In genomic region chr10:77605466-77605865, GRCh38 we compare ENCODE assay signal across 12 cellular contexts. TPM values are rescaled to one million over a fixed set of nuclear protein-coding genes. Genes with fewer than 3 reads are reported as not detected.
DNase-seq lines count a peak whose midpoint lies in the region; ATAC-seq and TF ChIP-seq lines count a peak whose summit lies in the region.
"Had no signal": no experiment of that assay in that cellular context is flagged by ENCODE, and none has a peak within 500 bp of the region (broad histone marks: within the 10 kb centered on the region; RNA-seq: fewer than 3 reads in every experiment).

No MANE protein-coding gene starts in this region.

- peak overlapping the region; percentile 72 for H2BK120ac ChIP-seq in IMR-90 (ENCODE audit: low read depth, low read length)

- BruUV-seq in Caco-2 (replicated peaks; lab: Mats Ljungman, UMichigan): no TSS peak
- no TSS peak for BruUV-seq in IMR-90 (replicated peaks; lab: Mats Ljungman, UMichigan)

- peak overlapping the region; percentile 55 for H3K4ac ChIP-seq in IMR-90 (ENCODE audit: low read depth, low read length)

- WGBS in IMR-90 (ENCODE audit: extremely low coverage in 2 of 2, insufficient read length in 1 of 2), 2 experiments: no CpG with 5 or more reads among the region's 4 CpGs
- 54 to 63% methylated on average over 4 of the region's 4 CpGs for WGBS in endodermal cell (ENCODE audit: insufficient coverage in 1 of 2, insufficient read length in 1 of 2), 2 experiments

- H2AFZ ChIP-seq in IMR-90 (replicated peaks; ENCODE audit: low read length, poor library complexity): peak overlapping the region; percentile 61

- H2BK20ac ChIP-seq in IMR-90 (ENCODE audit: low read depth, low read length): 0 out of 2 replicates have a peak overlapping the region, but pooled peaks have one; percentile 1

- intact Hi-C loops in Caco-2 (cut with micrococcal nuclease; ENCODE audit: unreplicated experiment): loop anchor here (5.0 kb wide), 1 partner anchor 118 kb away; no protein-coding TSS in a partner anchor
- intact Hi-C loops in IMR-90 (cut with micrococcal nuclease): loop anchor here (1.0 to 10.0 kb wide), 3 partner anchors 211 to 431 kb away; no protein-coding TSS in a partner anchor

- H3K14ac ChIP-seq in IMR-90 (replicated peaks; ENCODE audit: low read depth, low read length): peak overlapping the region; percentile 22; the same call in 1 of the 2 replicates

- H3K27ac Mint-ChIP-seq in Caco-2 (ENCODE audit: unreplicated experiment) (no peak overlapping the region), endodermal cell (no peak overlapping the region)
- H3K27ac Mint-ChIP-seq: nephron had no signal

- H2AK9ac ChIP-seq in IMR-90 (replicated peaks; ENCODE audit: low read depth, low read length, poor library complexity): no peak overlapping the region

- no peaks in the 10 kb centered on the region for H3K36me3 ChIP-seq in Caco-2 (ENCODE audit: control insufficient read depth, insufficient read depth, low read length)
- no peaks in the 10 kb centered on the region for H3K36me3 ChIP-seq in IMR-90 (ENCODE audit: control insufficient read depth, insufficient read depth, low read length)
- no peaks in the 10 kb centered on the region for H3K36me3 ChIP-seq in endodermal cell (ENCODE audit: control insufficient read depth, insufficient read depth, low read length)

- H3K9me3 ChIP-seq in Caco-2 (no peaks in the 10 kb centered on the region), IMR-90 (ENCODE audit: control insufficient read depth, insufficient read depth, low read length) (no peaks in the 10 kb centered on the region), endodermal cell (ENCODE audit: control insufficient read depth, low read length) (no peaks in the 10 kb centered on the region)

- dilution Hi-C loops in IMR-90 (cut with HindIII; ENCODE audit: low sequenced_read_pairs, unreplicated experiment): no loop called here

- TF ChIP-seq RAD21 in IMR-90 (IDR thresholded peaks at IDR 0.05; ENCODE audit: low read length): peak; percentile 48

- H3K27me3 Mint-ChIP-seq in Caco-2 (ENCODE audit: insufficient read depth, unreplicated experiment) (no peaks in the 10 kb centered on the region), endodermal cell (ENCODE audit: insufficient read depth) (peaks cover 2% of the 10 kb centered on the region)

- H3K18ac ChIP-seq in IMR-90 (ENCODE audit: low read depth, low read length): 0 out of 2 replicates have a peak overlapping the region, but pooled peaks have one; percentile 29

- no peaks in the 10 kb centered on the region for H3K36me3 Mint-ChIP-seq in Caco-2 (ENCODE audit: insufficient read depth, unreplicated experiment)
- no peaks in the 10 kb centered on the region for H3K36me3 Mint-ChIP-seq in endodermal cell (ENCODE audit: low read depth)

- peak overlapping the region; percentile 26; the same call in 1 of the 2 replicates for H4K5ac ChIP-seq in IMR-90 (ENCODE audit: low read depth, low read length)

- no peak overlapping the region for H3K4me3 ChIP-seq in Caco-2 (ENCODE audit: low read depth, low read length)
- H3K4me3 ChIP-seq in IMR-90 (ENCODE audit: insufficient read depth, low read depth, low read length): no peak overlapping the region
- no peak overlapping the region for H3K4me3 ChIP-seq in endodermal cell (ENCODE audit: low read length)

- no peak overlapping the region for H2BK5ac ChIP-seq in IMR-90 (ENCODE audit: low read depth, low read length, poor library complexity, severe bottlenecking)

- DNase-seq in Caco-2 (peak; percentile 45 to 48), IMR-90 (no peak), endodermal cell (peak; percentile 81), myocyte (ENCODE audit: low read depth) (peak; percentile 52), NCI-H1105 treated with DMSO at 0.1 percent for 48 hours (lab: John Stamatoyannopoulos, UW) (no peak), COR-L47 (lab: John Stamatoyannopoulos, UW) (no peak)
- DNase-seq: activated T-cell treated with anti-CD3 and anti-CD28 coated beads for 4 hours; KG1; stimulated activated CD8-positive, alpha-beta memory T cell treated with anti-CD3 and anti-CD28 coated beads, Interleukin-4, amount 100 ng/mL, for 48 hours had no signal

- H3K9me3 Mint-ChIP-seq in Caco-2 (ENCODE audit: unreplicated experiment) (no peaks in the 10 kb centered on the region), endodermal cell (no peaks in the 10 kb centered on the region)
- H3K9me3 Mint-ChIP-seq: nephron had no signal

- no peak overlapping the region for H3K56ac ChIP-seq in IMR-90 (ENCODE audit: extremely low read depth, insufficient read depth, low read length)

- TF ChIP-seq CTCF in Caco-2 (IDR thresholded peaks at IDR 0.05; ENCODE audit: insufficient read depth in 1 of 2, low read depth in 1 of 2, low read length in 1 of 2, severe bottlenecking in 1 of 2, unreplicated experiment in 1 of 2) (peak in 1 of 2 experiments; percentile 14), IMR-90 (conservative IDR thresholded peaks at IDR 0.05; ENCODE audit: low read depth, low read length) (peak; percentile 36), endodermal cell (conservative IDR thresholded peaks at IDR 0.05) (peak; percentile 67)

- H3K4me1 ChIP-seq in Caco-2: peaks cover 17% of the 10 kb centered on the region
- peaks cover 30% of the 10 kb centered on the region for H3K4me1 ChIP-seq in IMR-90 (ENCODE audit: control insufficient read depth, insufficient read depth, low read length)
- H3K4me1 ChIP-seq in endodermal cell (ENCODE audit: control insufficient read depth, insufficient read depth, low read length): no peaks in the 10 kb centered on the region

- H3K9me1 ChIP-seq in IMR-90 (ENCODE audit: insufficient read depth, low read length): peaks cover 32% of the 10 kb centered on the region

- H4K8ac ChIP-seq in IMR-90 (ENCODE audit: low read depth in 2 of 2, low read length in 2 of 2): peak overlapping the region in 1 of 2 experiments; percentile 62; a peak in 2 of 4 replicates

- H3K4me2 ChIP-seq in IMR-90 (ENCODE audit: low read depth, low read length): no peak overlapping the region

- H3K27me3 ChIP-seq in Caco-2 (replicated peaks; ENCODE audit: control insufficient read depth, insufficient read depth, low read length) (no peaks in the 10 kb centered on the region), IMR-90 (ENCODE audit: control insufficient read depth, insufficient read depth, low read length) (no peaks in the 10 kb centered on the region), endodermal cell (ENCODE audit: control insufficient read depth, insufficient read depth, low read length, poor library complexity, severe bottlenecking) (no peaks in the 10 kb centered on the region)

- H3K23ac ChIP-seq in IMR-90 (ENCODE audit: low read depth, low read length): no peak overlapping the region

- POLR2A ChIA-PET in Caco-2 (lab: Charles Lee): no interaction called here
- POLR2A ChIA-PET in IMR-90 (lab: Charles Lee; ENCODE audit: unreplicated experiment): no interaction called here

- CTCF ChIA-PET in Caco-2 (lab: Charles Lee): interaction anchor here (0.8 kb wide), 1 partner anchor 174 kb away, joined by 8 read pairs; no protein-coding TSS in a partner anchor
- CTCF ChIA-PET in IMR-90 (lab: Yijun Ruan, JAX): interaction anchor here (0.6 to 1.1 kb wide), 3 partner anchors 11 to 214 kb away, joined by 3 read pairs; no protein-coding TSS in a partner anchor

- no peak for TF ChIP-seq POLR2A in IMR-90 (IDR thresholded peaks at IDR 0.05; ENCODE audit: low read depth, low read length)

- H3K4me1 Mint-ChIP-seq in Caco-2 (ENCODE audit: low read depth, unreplicated experiment) (peaks cover 9% of the 10 kb centered on the region), endodermal cell (no peaks in the 10 kb centered on the region)

- no peak overlapping the region for H3K9ac ChIP-seq in IMR-90 (ENCODE audit: low read depth, low read length)
- H3K9ac ChIP-seq in endodermal cell (ENCODE audit: extremely low read depth, low read length, poor library complexity, severe bottlenecking): no peak overlapping the region

- H4K20me1 ChIP-seq in IMR-90 (ENCODE audit: insufficient read depth, low read length): no peaks in the 10 kb centered on the region

- ATAC-seq in IMR-90 (ENCODE audit: low read depth) (peak; percentile 27), HG02938 (IDR thresholded peaks at IDR 0.05; ENCODE audit: unreplicated experiment) (no peak), GM18907 (IDR thresholded peaks at IDR 0.05; ENCODE audit: unreplicated experiment) (no peak)

- peak overlapping the region; percentile 70; the same call in 1 of the 2 replicates for H4K91ac ChIP-seq in IMR-90 (ENCODE audit: insufficient read depth, low read depth, low read length)

- in situ Hi-C loops in IMR-90 (cut with MboI; ENCODE audit: low sequenced_read_pairs): no loop called here

- no peak overlapping the region for H3K27ac ChIP-seq in IMR-90 (ENCODE audit: insufficient read depth, low read length)
- no peak overlapping the region for H3K27ac ChIP-seq in endodermal cell (ENCODE audit: low read depth, low read length)

- H3K4me3 Mint-ChIP-seq in Caco-2 (ENCODE audit: unreplicated experiment) (no peak overlapping the region), endodermal cell (no peak overlapping the region)
- H3K4me3 Mint-ChIP-seq: nephron had no signal

- H2BK15ac ChIP-seq in IMR-90 (ENCODE audit: low read depth, low read length): peak overlapping the region; percentile 27; the same call in 1 of the 3 replicates

- H2AK5ac ChIP-seq in IMR-90 (ENCODE audit: low read depth, low read length): peak overlapping the region; percentile 65

- H3K79me1 ChIP-seq in IMR-90 (ENCODE audit: low read depth in 1 of 2, low read length in 2 of 2): peaks cover 0 to 34% of the 10 kb centered on the region in 2 experiments; a peak in 2 of 4 replicates

TF ChIP-seq in IMR-90, 13 proteins besides CTCF, POLR2A, EP300 and RAD21:
- TF ChIP-seq SMC3 (IDR thresholded peaks at IDR 0.05; ENCODE audit: low read depth, low read length): peak; percentile 31
- TF ChIP-seq CHD1 (IDR thresholded peaks at IDR 0.05; ENCODE audit: low read depth, low read length): no peak
- TF ChIP-seq RCOR1 (IDR thresholded peaks at IDR 0.05; ENCODE audit: insufficient replicate concordance, low read length): no peak
- no peak for TF ChIP-seq RFX5 (IDR thresholded peaks at IDR 0.05; ENCODE audit: low read depth, low read length)
- TF ChIP-seq MAZ (IDR thresholded peaks at IDR 0.05; ENCODE audit: borderline replicate concordance, low read depth, low read length): peak; percentile 20; the same call in 1 of the 2 replicates
- no peak for TF ChIP-seq NFE2L2 (IDR thresholded peaks at IDR 0.05; ENCODE audit: low read depth, low read length)
TF ChIP-seq in IMR-90: peak in this region for 2.

RNA-seq across cellular contexts. Expression of gene KCNMA1, which starts 32.1 kb away (rescaled TPM):
- total RNA-seq in Caco-2 (2022): 20.7 and 23.9 TPM in 2 replicates
- 24.7 and 25.6 TPM in 2 replicates for total RNA-seq in IMR-90 (2012; rRNA removed)
- 29.6 and 31.7 TPM in 2 replicates for polyA plus RNA-seq in IMR-90 (2012; rRNA removed)
- 25.2 and 29.3 TPM in 2 replicates for polyA plus RNA-seq in IMR-90 (2012; cell fraction: cytosol; rRNA removed)
- polyA plus RNA-seq in IMR-90 (2012; cell fraction: nucleus; rRNA removed; ENCODE audit: low replicate concordance): 39.9 and 48.3 TPM in 2 replicates
- 1 to 10 TPM in 1 of 2 donors, under 1 TPM in 1; 0.55 to 1.3 TPM for total RNA-seq in endodermal cell
- 2.7 TPM for polyA plus RNA-seq in endodermal cell (2013, experiment 1 of 2)
- polyA plus RNA-seq in endodermal cell (2013, experiment 2 of 2): 1.7 TPM
- 11.9 and 15.3 TPM in 2 replicates for total RNA-seq in myocyte
- polyA plus RNA-seq in myocyte (2012): 31.5 TPM

Comparison
In these comparisons a context has a peak if more than half of its experiments do, and no peak if none do; other contexts are left out.
1. DNase-seq: peak in Caco-2 (2 of 2), endodermal cell (single experiment) and myocyte (single experiment); none in IMR-90 (single experiment), NCI-H1105 treated with DMSO at 0.1 percent for 48 hours (single experiment) and COR-L47 (single experiment).